Comparison of ENCODE assay signal across 11 cellular contexts in genomic region chr1:29708381-29708780, GRCh38.
DNase-seq lines count a peak whose midpoint lies in the region; ATAC-seq, FAIRE-seq and TF ChIP-seq lines count a peak whose summit lies in the region.
"Had no signal": no experiment of that assay in that cellular context is flagged by ENCODE, and none has a peak within 500 bp of the region (broad histone marks: within the 10 kb centered on the region; RNA-seq: fewer than 3 reads in every experiment).

No MANE protein-coding gene starts in this region.

- peaks cover 2% of the 10 kb centered on the region for H3K9me1 ChIP-seq in keratinocyte (ENCODE audit: control insufficient read depth, extremely low read depth, insufficient read depth, low read length)

- H2AFZ ChIP-seq in keratinocyte (ENCODE audit: control insufficient read depth, low read length) = no peak overlapping the region

- peak; percentile 49 for FAIRE-seq in keratinocyte (lab: Jason Lieb, UNC)
- FAIRE-seq: G401.6 had no signal

- DNase-seq in AG08395 (ENCODE audit: low spot score) (peak; percentile 23), Daoy (ENCODE audit: low read depth) (peak; percentile 64), keratinocyte (ENCODE audit: low read depth, low spot score) (no peak), SKM-1 (lab: John Stamatoyannopoulos, UW; ENCODE audit: unreplicated experiment) (no peak)
- no peak for DNase-seq in activated CD4-positive, CD25-positive, alpha-beta regulatory T cell (lab: John Stamatoyannopoulos, UW)
- DNase-seq: activated gamma-delta T cell; naive thymus-derived CD4-positive, alpha-beta T cell had no signal

- no peak overlapping the region for H3K9ac ChIP-seq in keratinocyte (ENCODE audit: control insufficient read depth, extremely low read depth, insufficient read depth, low read length)

- H3K27me3 ChIP-seq in keratinocyte (ENCODE audit: control insufficient read depth, extremely low read depth, insufficient read depth, low read length) = peaks cover 7% of the 10 kb centered on the region

- no peak overlapping the region for H3K27ac ChIP-seq in keratinocyte (ENCODE audit: control insufficient read depth, insufficient read depth, low read length)

- TF ChIP-seq CTCF in keratinocyte (optimal IDR thresholded peaks at IDR 0.05 in 1 of 3, IDR thresholded peaks at IDR 0.05 in 1 of 3, conservative IDR thresholded peaks at IDR 0.05 in 1 of 3; ENCODE audit: extremely low read depth in 1 of 3, insufficient read depth in 2 of 3, low read length in 3 of 3) = no peak

- no peak overlapping the region for H3K4me2 ChIP-seq in keratinocyte (ENCODE audit: control insufficient read depth, extremely low read depth, insufficient read depth, low read depth, low read length)

- H3K79me2 ChIP-seq in keratinocyte (ENCODE audit: control insufficient read depth, insufficient read depth, low read length) = no peaks in the 10 kb centered on the region

- no peaks in the 10 kb centered on the region for H4K20me1 ChIP-seq in keratinocyte (ENCODE audit: control insufficient read depth, extremely low read depth, insufficient read depth, low read length)

- dilution Hi-C loops in keratinocyte (cut with MboI; ENCODE audit: extremely low pct_ligation_motif_present, low sequenced_read_pairs) = no loop called here

- H3K9me3 ChIP-seq in keratinocyte (ENCODE audit: control insufficient read depth, low read depth, low read length) = no peaks in the 10 kb centered on the region

- ATAC-seq in SK-N-SH treated with all-trans-retinoic acid at 6 μM for 48 hours = peak; percentile 15; the same call in 1 of the 3 replicates
- ATAC-seq in HG02970 (IDR thresholded peaks at IDR 0.05; ENCODE audit: low FRiP score, unreplicated experiment) = no peak
- no peak for ATAC-seq in GM19324 (IDR thresholded peaks at IDR 0.05; ENCODE audit: low FRiP score, unreplicated experiment)
- ATAC-seq: naive thymus-derived CD4-positive, alpha-beta T cell had no signal

- no peak overlapping the region for H3K4me3 ChIP-seq in keratinocyte (ENCODE audit: control insufficient read depth in 2 of 3, extremely low read depth in 1 of 3, insufficient read depth in 2 of 3, low read depth in 1 of 3, low read length in 3 of 3)

- peaks cover 50% of the 10 kb centered on the region for H3K4me1 ChIP-seq in keratinocyte (ENCODE audit: control insufficient read depth, extremely low read depth, insufficient read depth, low read length)

- H3K36me3 ChIP-seq in keratinocyte (ENCODE audit: control insufficient read depth in 2 of 2, extremely low read depth in 1 of 2, insufficient read depth in 2 of 2, low read length in 2 of 2) = no peaks in the 10 kb centered on the region

TF ChIP-seq in SK-N-SH treated with all-trans-retinoic acid at 6 μM for 48 hours, 23 proteins besides CTCF, POLR2A, EP300 and RAD21:
- TF ChIP-seq SNAI2 (CRISPR knock-in tag; IDR thresholded peaks at IDR 0.05) = no peak
- TF ChIP-seq CREB5 (CRISPR knock-in tag; IDR thresholded peaks at IDR 0.05; ENCODE audit: low read depth) = no peak
- TF ChIP-seq ZNF8 (CRISPR knock-in tag; IDR thresholded peaks at IDR 0.05) = no peak
- TF ChIP-seq ZFP30 (CRISPR knock-in tag; IDR thresholded peaks at IDR 0.05) = no peak
- no peak for TF ChIP-seq TOX (CRISPR knock-in tag; IDR thresholded peaks at IDR 0.05; ENCODE audit: borderline replicate concordance)
- no peak for TF ChIP-seq ZC3H10 (CRISPR knock-in tag; IDR thresholded peaks at IDR 0.05)
- no peak for TF ChIP-seq TSHZ2 (CRISPR knock-in tag; IDR thresholded peaks at IDR 0.05)
- TF ChIP-seq OSR1 (CRISPR knock-in tag; IDR thresholded peaks at IDR 0.05) = no peak
- no peak for TF ChIP-seq PPARA (CRISPR knock-in tag; IDR thresholded peaks at IDR 0.05; ENCODE audit: borderline replicate concordance)

Comparison
In these comparisons a context has a peak if more than half of its experiments do, and no peak if none do; other contexts are left out.
1. DNase-seq: peak in AG08395 (single experiment) and Daoy (single experiment); none in keratinocyte (single experiment), activated CD4-positive, CD25-positive, alpha-beta regulatory T cell (0 of 4) and SKM-1 (single experiment).